Comparison of ENCODE assay signal across 16 cellular contexts in the genomic region with DNA sequence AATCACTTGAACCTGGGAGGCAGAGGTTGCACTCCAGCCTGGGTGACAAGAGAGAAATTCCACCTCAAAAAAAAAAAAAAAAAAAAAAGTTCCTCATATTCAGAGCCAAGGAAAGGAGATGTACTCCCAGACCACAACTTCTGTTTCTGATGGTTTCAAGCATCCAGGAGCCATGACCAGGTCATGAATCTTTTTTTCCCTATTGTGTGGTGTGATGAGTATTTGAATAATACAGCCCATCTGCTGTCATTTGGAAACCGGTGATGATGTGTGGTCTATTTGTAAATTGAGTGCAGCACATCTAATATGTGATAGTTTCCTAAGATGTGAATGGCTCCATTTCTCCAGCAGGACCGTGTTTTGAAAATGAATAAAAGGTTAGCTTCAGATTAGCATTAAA. TPM values are rescaled to one million over a fixed set of nuclear protein-coding genes. Genes with fewer than 3 reads are reported as not detected.
DNase-seq lines count a peak whose midpoint lies in the region; ATAC-seq, FAIRE-seq and TF ChIP-seq lines count a peak whose summit lies in the region.
"Had no signal": no experiment of that assay in that cellular context is flagged by ENCODE, and none has a peak within 500 bp of the region (broad histone marks: within the 10 kb centered on the region; RNA-seq: fewer than 3 reads in every experiment).

No MANE protein-coding gene starts in this region.

- no peak for TF ChIP-seq POLR2A in GM12891 (IDR thresholded peaks at IDR 0.05; ENCODE audit: low read depth, low read length)

- peak overlapping the region; percentile 41 to 88 (median 74) for H3K27ac Mint-ChIP-seq in immature natural killer cell

- ATAC-seq in GM21515 (IDR thresholded peaks at IDR 0.05; ENCODE audit: unreplicated experiment): no peak
- ATAC-seq: right cardiac atrium had no signal

- peaks cover 5 to 19% (median 17%) of the 10 kb centered on the region in 3 donors for H3K36me3 Mint-ChIP-seq in immature natural killer cell

- peaks cover 68 to 75% of the 10 kb centered on the region in 2 donors for H3K4me1 Mint-ChIP-seq in immature natural killer cell

- peak; percentile 67 for FAIRE-seq in GM12891 (lab: Jason Lieb, UNC)
- FAIRE-seq: G401.6, RCC 7860 had no signal

- peaks cover 0 to 3% (median 2%) of the 10 kb centered on the region in 3 donors for H3K27me3 Mint-ChIP-seq in immature natural killer cell (ENCODE audit: low read depth in 3 of 3)

- H3K9me3 Mint-ChIP-seq in immature natural killer cell: no peaks in the 10 kb centered on the region

- DNase-seq in NOMO-1 treated with DMSO at 0.1 percent for 48 hours (lab: John Stamatoyannopoulos, UW; ENCODE audit: unreplicated experiment) (peak; percentile 26), NOMO-1 treated with dmso at 0.1 percent for 144 hours (lab: John Stamatoyannopoulos, UW; ENCODE audit: unreplicated experiment) (no peak), GM12891 (ENCODE audit: insufficient read length, low spot score) (no peak), SIG-M5 treated with dmso at 0.1 percent for 504 hours (lab: John Stamatoyannopoulos, UW; ENCODE audit: unreplicated experiment) (peak; percentile 48), immature natural killer cell (no peak), NCI-H748 (lab: John Stamatoyannopoulos, UW; ENCODE audit: unreplicated experiment) (no peak), OCI-M1 (lab: John Stamatoyannopoulos, UW) (no peak)
- DNase-seq: H7; IMR-90; mammary epithelial cell; NCI-H524 treated with DMSO at 0.1 percent for 48 hours; right cardiac atrium; stimulated activated CD4-positive, alpha-beta T cell treated with anti-CD3 and anti-CD28 coated beads, Interleukin-4, amount 100 ng/mL, for 24 hours had no signal

- H3K4me3 Mint-ChIP-seq in immature natural killer cell: no peak overlapping the region

TF ChIP-seq in GM12891, 5 proteins besides CTCF, POLR2A, EP300 and RAD21:
- TF ChIP-seq SPI1 (IDR thresholded peaks at IDR 0.05; ENCODE audit: low read depth, low read length) (no peak), POU2F2 (IDR thresholded peaks at IDR 0.05; ENCODE audit: low read depth, low read length) (peak; percentile 69; the same call in 1 of the 2 replicates)

RNA-seq across cellular contexts. Expression of a gene that starts 18.6 kb away (rescaled TPM):
- polyA plus RNA-seq in GM12891 (2012; ENCODE audit: low read depth, missing spikeins): 55.7 TPM
- 100 to 1,000 TPM in 1 of 3 donors, 10 to 100 TPM in 2; 43.4 to 133 (median 49.0) TPM for polyA plus RNA-seq in immature natural killer cell

Comparison
In these comparisons a context has a peak if more than half of its experiments do, and no peak if none do; other contexts are left out.
1. DNase-seq: peak in NOMO-1 treated with DMSO at 0.1 percent for 48 hours (single experiment) and SIG-M5 treated with dmso at 0.1 percent for 504 hours (single experiment); none in NOMO-1 treated with dmso at 0.1 percent for 144 hours (single experiment), GM12891 (single experiment), immature natural killer cell (0 of 3), NCI-H748 (single experiment) and OCI-M1 (single experiment).